12 cellular contexts compared by ENCODE assay signal in genomic region chr7:585229-585711, GRCh38.
DNase-seq lines count a peak whose midpoint lies in the region; ATAC-seq and TF ChIP-seq lines count a peak whose summit lies in the region.
"Had no signal": no experiment of that assay in that cellular context is flagged by ENCODE, and none has a peak within 500 bp of the region (broad histone marks: within the 10 kb centered on the region; RNA-seq: fewer than 3 reads in every experiment).

No MANE protein-coding gene starts in this region.

- BruUV-seq in PC-3 (replicated peaks; lab: Mats Ljungman, UMichigan): no TSS peak

- peaks cover 0 to 6% of the 10 kb centered on the region in 2 donors for H3K4me1 ChIP-seq in right atrium auricular region
- H3K4me1 ChIP-seq in PC-3 (ENCODE audit: insufficient read depth, low read length): no peaks in the 10 kb centered on the region
- H3K4me1 ChIP-seq: parathyroid adenoma had no signal

- DNase-seq in Right ventricle myocardium inferior (ENCODE audit: missing footprints) (peak; percentile 16), right atrium auricular region (ENCODE audit: low spot score) (no peak), fibroblast of mammary gland (ENCODE audit: low read depth) (peak; percentile 25), HFFc6 (no peak), PC-3 (no peak), NCI-H69 (lab: John Stamatoyannopoulos, UW) (no peak)
- peak; percentile 41 for DNase-seq in activated CD4-positive, alpha-beta T cell treated with anti-CD3 and anti-CD28 coated beads, Interleukin-2, amount 50 U/mL, for 1 hour
- DNase-seq in stimulated activated naive CD8-positive, alpha-beta T cell treated with anti-CD3 and anti-CD28 coated beads, Interleukin-15, Interleukin-2, amounts not matched to agents 100 U/mL and 50 U/mL, for 24 hours: peak; percentile 74
- DNase-seq: Karpas-422, transverse colon, WERI-Rb-1 had no signal

- no peak overlapping the region for H2AFZ ChIP-seq in PC-3 (ENCODE audit: low read length)
- H2AFZ ChIP-seq: parathyroid adenoma had no signal

- H3K36me3 Mint-ChIP-seq in HFFc6 (ENCODE audit: low read depth): peaks cover 38% of the 10 kb centered on the region

- H3K9me2 ChIP-seq in PC-3 (replicated peaks; ENCODE audit: low read length): no peaks in the 10 kb centered on the region

- H3K9me3 Mint-ChIP-seq in HFFc6: peaks cover 26% of the 10 kb centered on the region

- H3K27ac Mint-ChIP-seq in HFFc6: no peak overlapping the region

- H3K36me3 ChIP-seq in right atrium auricular region (no peaks in the 10 kb centered on the region), PC-3 (ENCODE audit: low read depth, low read length) (no peaks in the 10 kb centered on the region)
- H3K36me3 ChIP-seq: transverse colon had no signal

- TF ChIP-seq CTCF in right atrium auricular region (IDR thresholded peaks at IDR 0.05) (no peak), fibroblast of mammary gland (conservative IDR thresholded peaks at IDR 0.05; ENCODE audit: control insufficient read depth, insufficient read depth, low read depth, low read length) (no peak), HFFc6 (IDR thresholded peaks at IDR 0.05) (no peak), PC-3 (conservative IDR thresholded peaks at IDR 0.05; ENCODE audit: low read depth, low read length) (no peak)

- no peak overlapping the region for H3K9ac ChIP-seq in PC-3 (ENCODE audit: low read length)
- H3K9ac ChIP-seq: parathyroid adenoma had no signal

- POLR2A ChIA-PET in PC-3 (lab: Charles Lee; ENCODE audit: unreplicated experiment): no interaction called here

- intact Hi-C loops in Right ventricle myocardium inferior (cut with DNase I) (no loop called here), PC-3 (cut with micrococcal nuclease) (no loop called here)

- CTCF ChIA-PET in PC-3 (lab: Charles Lee): no interaction called here

- peaks cover 15% of the 10 kb centered on the region for H3K4me1 Mint-ChIP-seq in HFFc6 (ENCODE audit: low read depth)

- no peaks in the 10 kb centered on the region; the same call in 1 of the 2 replicates for H3K27me3 Mint-ChIP-seq in HFFc6 (ENCODE audit: insufficient read depth)

- H3K27me3 ChIP-seq in right atrium auricular region: no peaks in the 10 kb centered on the region
- no peaks in the 10 kb centered on the region for H3K27me3 ChIP-seq in PC-3 (ENCODE audit: low read length)
- H3K27me3 ChIP-seq: transverse colon had no signal

- H4K20me1 ChIP-seq in PC-3 (ENCODE audit: low read length): no peaks in the 10 kb centered on the region

- no peak overlapping the region for H3K4me3 ChIP-seq in right atrium auricular region
- no peak overlapping the region for H3K4me3 ChIP-seq in fibroblast of mammary gland (ENCODE audit: control insufficient read depth, low read depth, low read length)
- no peak overlapping the region for H3K4me3 ChIP-seq in PC-3 (ENCODE audit: low read length)
- H3K4me3 ChIP-seq: transverse colon had no signal

- no peaks in the 10 kb centered on the region for H3K79me2 ChIP-seq in PC-3 (ENCODE audit: low read length)
- H3K79me2 ChIP-seq: parathyroid adenoma had no signal

- H3K4me3 Mint-ChIP-seq in HFFc6: no peak overlapping the region

- H3K9me3 ChIP-seq in right atrium auricular region: no peaks in the 10 kb centered on the region
- H3K9me3 ChIP-seq in PC-3 (ENCODE audit: low read length): no peaks in the 10 kb centered on the region
- H3K9me3 ChIP-seq: transverse colon had no signal

- H3F3A ChIP-seq in PC-3 (ENCODE audit: low read length, unreplicated experiment): no peaks in the 10 kb centered on the region

- H3K27ac ChIP-seq in right atrium auricular region: no peak overlapping the region
- no peak overlapping the region for H3K27ac ChIP-seq in PC-3 (ENCODE audit: low read length)
- H3K27ac ChIP-seq: parathyroid adenoma, transverse colon, WERI-Rb-1 had no signal

- no peak overlapping the region for H3K4me2 ChIP-seq in PC-3 (ENCODE audit: low read length)

- ATAC-seq in Right ventricle myocardium inferior (no peak), PC-3 (no peak)
- ATAC-seq in stimulated activated naive CD8-positive, alpha-beta T cell treated with anti-CD3 and anti-CD28 coated beads, Interleukin-15, Interleukin-2, amounts not matched to agents 100 U/mL and 50 U/mL, for 24 hours: peak; percentile 77

Comparison
In these comparisons a context has a peak if more than half of its experiments do, and no peak if none do; other contexts are left out.
1. DNase-seq: peak in Right ventricle myocardium inferior (single experiment), activated CD4-positive, alpha-beta T cell treated with anti-CD3 and anti-CD28 coated beads, Interleukin-2, amount 50 U/mL, for 1 hour (single experiment), fibroblast of mammary gland (single experiment) and stimulated activated naive CD8-positive, alpha-beta T cell treated with anti-CD3 and anti-CD28 coated beads, Interleukin-15, Interleukin-2, amounts not matched to agents 100 U/mL and 50 U/mL, for 24 hours (single experiment); none in right atrium auricular region (single experiment), HFFc6 (single experiment), PC-3 (single experiment) and NCI-H69 (single experiment).